ENCODE assay signal across 15 cellular contexts in the genomic region with DNA sequence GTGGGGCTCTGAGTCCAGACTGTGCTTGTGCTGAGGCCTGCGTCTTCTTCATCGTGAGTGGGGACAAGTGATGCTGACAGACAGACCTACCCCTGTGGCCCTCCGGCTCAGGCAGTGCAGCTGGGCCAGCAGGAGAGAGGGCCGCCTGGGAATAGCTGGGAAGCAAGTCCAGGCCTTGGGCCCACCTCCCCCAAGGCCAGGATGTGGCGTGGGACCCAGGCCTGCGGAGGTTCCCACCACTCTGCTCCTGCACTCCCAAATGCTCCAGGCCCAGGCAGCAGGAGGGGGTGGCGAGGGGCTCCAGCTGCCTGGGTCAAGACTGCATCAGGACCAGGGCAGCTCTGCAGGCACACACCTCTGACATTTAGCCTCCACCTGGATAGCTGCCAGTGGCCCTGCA. TPM values are rescaled to one million over a fixed set of nuclear protein-coding genes. Genes with fewer than 3 reads are reported as not detected.
"Had no signal": no experiment of that assay in that cellular context is flagged by ENCODE, and none has a peak within 500 bp of the region (broad histone marks: within the 10 kb centered on the region; RNA-seq: fewer than 3 reads in every experiment).

No MANE protein-coding gene starts in this region.

- H3K4me3 Mint-ChIP-seq: activated T-helper 1 cell treated with anti-CD3 and anti-CD28 coated beads, Interleukin-12 subunit alpha, Interleukin-12 subunit beta, Interleukin-2, Interleukin-4 antibody, amounts not matched to agents 30 ng/mL and 10 ng/mL and 1 ng/mL, durations not matched to agents 14 hours and 24 hours and 36 hours; neural crest cell; T-helper 2 cell treated with Interferon-gamma antibody and Interleukin-4, amounts not matched to agents 5 μg/mL and 100 μg/mL, for 36 hours had no signal

- ATAC-seq: activated naive CD4-positive, alpha-beta T cell treated with anti-CD3 and anti-CD28 coated beads, Interleukin-2, amount 50 U/mL, for 72 hours; right cardiac atrium had no signal

- H3K36me3 ChIP-seq: adrenal gland had no signal

- H3K4me2 ChIP-seq: smooth muscle cell had no signal

- H3K9me3 ChIP-seq: adrenal gland had no signal

- DNase-seq: activated CD4-positive, alpha-beta T cell treated with anti-CD3 and anti-CD28 coated beads, Interleukin-2, amount 50 U/mL, for 4 hours; activated gamma-delta T cell treated with Interleukin-2 at 50 U/mL for 16 hours; activated T-cell treated with anti-CD3 and anti-CD28 coated beads for 4 hours; adrenal gland; foreskin melanocyte; head of caudate nucleus; mammary epithelial cell; stimulated activated CD4-positive, alpha-beta T cell treated with anti-CD3 and anti-CD28 coated beads, Interleukin-4, amount 100 ng/mL, for 1 hour had no signal

- H3K36me3 Mint-ChIP-seq: activated naive CD4-positive, alpha-beta T cell treated with anti-CD3 and anti-CD28 coated beads, Interleukin-2, amount 50 U/mL, for 72 hours had no signal

- H3K4me3 ChIP-seq: adrenal gland, smooth muscle cell had no signal

- H3K9me3 Mint-ChIP-seq: activated naive CD4-positive, alpha-beta T cell treated with anti-CD3 and anti-CD28 coated beads, Interleukin-2, amount 50 U/mL, for 72 hours; activated T-helper 1 cell treated with anti-CD3 and anti-CD28 coated beads, Interleukin-12 subunit alpha, Interleukin-12 subunit beta, Interleukin-2, Interleukin-4 antibody, amounts not matched to agents 30 ng/mL and 10 ng/mL and 1 ng/mL, durations not matched to agents 14 hours and 24 hours and 36 hours; neural crest cell; T-helper 2 cell treated with Interferon-gamma antibody and Interleukin-4, amounts not matched to agents 5 μg/mL and 100 μg/mL, for 36 hours had no signal

- H3K27me3 ChIP-seq: adrenal gland had no signal

- H3K27ac Mint-ChIP-seq: activated naive CD4-positive, alpha-beta T cell treated with anti-CD3 and anti-CD28 coated beads, Interleukin-2, amount 50 U/mL, for 72 hours; activated T-helper 1 cell treated with anti-CD3 and anti-CD28 coated beads, Interleukin-12 subunit alpha, Interleukin-12 subunit beta, Interleukin-2, Interleukin-4 antibody, amounts not matched to agents 30 ng/mL and 10 ng/mL and 1 ng/mL, durations not matched to agents 14 hours and 24 hours and 36 hours; progenitor cell of endocrine pancreas; T-helper 2 cell treated with Interferon-gamma antibody and Interleukin-4, amounts not matched to agents 5 μg/mL and 100 μg/mL, for 36 hours had no signal

RNA-seq across cellular contexts. Expression of gene DAAM2, which starts 38.3 kb away (rescaled TPM):
- total RNA-seq: activated naive CD4-positive, alpha-beta T cell treated with anti-CD3 and anti-CD28 coated beads, Interleukin-2, amount 50 U/mL, for 72 hours; activated T-helper 1 cell treated with anti-CD3 and anti-CD28 coated beads, Interleukin-12 subunit alpha, Interleukin-12 subunit beta, Interleukin-2, Interleukin-4 antibody, amounts not matched to agents 30 ng/mL and 10 ng/mL and 1 ng/mL, durations not matched to agents 14 hours and 24 hours and 36 hours had no signal
